1 cellular context compared by ENCODE assay signal in the genomic region with DNA sequence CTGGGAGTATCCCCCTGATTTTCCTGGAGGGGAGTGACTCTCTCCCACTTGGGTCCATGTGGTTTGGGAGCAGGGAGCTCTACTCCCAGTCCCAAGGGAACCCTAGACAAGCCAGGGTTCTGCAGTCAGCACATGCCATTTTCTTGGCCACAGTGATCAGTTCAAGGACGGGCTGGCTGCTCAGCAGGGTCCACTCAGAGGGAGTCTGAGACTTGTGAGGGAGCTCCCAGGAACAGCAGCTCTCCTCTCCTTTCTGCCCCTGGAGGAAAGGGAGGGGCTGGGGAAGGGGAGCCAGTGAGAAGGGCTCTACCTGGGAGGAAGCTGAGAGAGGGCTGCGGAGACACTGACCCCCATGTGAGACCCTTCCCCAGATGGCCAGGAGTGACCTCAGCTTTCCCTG.
TF ChIP-seq lines count a peak whose summit lies in the region.

No MANE protein-coding gene starts in this region.

TF ChIP-seq in WTC11, 78 proteins besides CTCF, POLR2A, EP300 and RAD21 (continued from another document):
- TF ChIP-seq, protein P1, sequence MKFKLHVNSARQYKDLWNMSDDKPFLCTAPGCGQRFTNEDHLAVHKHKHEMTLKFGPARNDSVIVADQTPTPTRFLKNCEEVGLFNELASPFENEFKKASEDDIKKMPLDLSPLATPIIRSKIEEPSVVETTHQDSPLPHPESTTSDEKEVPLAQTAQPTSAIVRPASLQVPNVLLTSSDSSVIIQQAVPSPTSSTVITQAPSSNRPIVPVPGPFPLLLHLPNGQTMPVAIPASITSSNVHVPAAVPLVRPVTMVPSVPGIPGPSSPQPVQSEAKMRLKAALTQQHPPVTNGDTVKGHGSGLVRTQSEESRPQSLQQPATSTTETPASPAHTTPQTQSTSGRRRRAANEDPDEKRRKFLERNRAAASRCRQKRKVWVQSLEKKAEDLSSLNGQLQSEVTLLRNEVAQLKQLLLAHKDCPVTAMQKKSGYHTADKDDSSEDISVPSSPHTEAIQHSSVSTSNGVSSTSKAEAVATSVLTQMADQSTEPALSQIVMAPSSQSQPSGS (CRISPR knock-in tag; IDR thresholded peaks at IDR 0.05; ENCODE audit: borderline replicate concordance, low read depth) = no peak
- TF ChIP-seq FOXP4 (CRISPR knock-in tag; IDR thresholded peaks at IDR 0.05) = no peak
- TF ChIP-seq NFYB (CRISPR knock-in tag; conservative IDR thresholded peaks at IDR 0.05; ENCODE audit: low read depth) = no peak
- TF ChIP-seq, protein P2, sequence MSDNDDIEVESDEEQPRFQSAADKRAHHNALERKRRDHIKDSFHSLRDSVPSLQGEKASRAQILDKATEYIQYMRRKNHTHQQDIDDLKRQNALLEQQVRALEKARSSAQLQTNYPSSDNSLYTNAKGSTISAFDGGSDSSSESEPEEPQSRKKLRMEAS (CRISPR knock-in tag; IDR thresholded peaks at IDR 0.05) = no peak
- TF ChIP-seq FOXK1 (CRISPR knock-in tag; IDR thresholded peaks at IDR 0.05) = no peak
- TF ChIP-seq E2F4 (CRISPR knock-in tag; IDR thresholded peaks at IDR 0.05; ENCODE audit: borderline replicate concordance, low read depth) = no peak
- TF ChIP-seq NFATC4 (CRISPR knock-in tag; IDR thresholded peaks at IDR 0.05) = no peak
- TF ChIP-seq ZNF423 (CRISPR knock-in tag; IDR thresholded peaks at IDR 0.05) = no peak
- no peak for TF ChIP-seq ZNF232 (CRISPR knock-in tag; IDR thresholded peaks at IDR 0.05)
